Comparison of ENCODE assay signal across 10 cellular contexts in genomic region chr2:66587216-66587615, GRCh38.
DNase-seq lines count a peak whose midpoint lies in the region; TF ChIP-seq lines count a peak whose summit lies in the region.
"Had no signal": no experiment of that assay in that cellular context is flagged by ENCODE, and none has a peak within 500 bp of the region (broad histone marks: within the 10 kb centered on the region; RNA-seq: fewer than 3 reads in every experiment).

No MANE protein-coding gene starts in this region.

- H3K27ac ChIP-seq in brain microvascular endothelial cell (no peak overlapping the region), neural progenitor cell (no peak overlapping the region), transverse colon (no peak overlapping the region)

- H3K27ac Mint-ChIP-seq in neural progenitor cell, result no peak overlapping the region

- H3K4me3 ChIP-seq in brain microvascular endothelial cell (ENCODE audit: low read depth, low read length) (no peak overlapping the region), neural progenitor cell (no peak overlapping the region), transverse colon (no peak overlapping the region)

- no peak overlapping the region for H3K4me3 Mint-ChIP-seq in neural progenitor cell

- peaks cover 10% of the 10 kb centered on the region for H3F3A ChIP-seq in neural progenitor cell (ENCODE audit: low read depth)

- in situ Hi-C loops in brain microvascular endothelial cell (cut with HindIII; ENCODE audit: low pct_ligation_motif_present, low sequenced_read_pairs), result no loop called here
- in situ Hi-C loops in transverse colon (cut with MboI; ENCODE audit: low pct_ligation_motif_present in 1 of 4, low pct_unique_long_range_greater_than_20kb in 1 of 4, low sequenced_read_pairs in 3 of 4), result no loop called here

- H3K27me3 ChIP-seq in brain microvascular endothelial cell (replicated peaks), result peaks cover 20% of the 10 kb centered on the region
- H3K27me3 ChIP-seq in neural progenitor cell, result peaks cover 45% of the 10 kb centered on the region
- peaks cover 32% of the 10 kb centered on the region for H3K27me3 ChIP-seq in transverse colon

- H4K20me1 ChIP-seq in neural progenitor cell (ENCODE audit: low read depth), result peaks cover 13% of the 10 kb centered on the region

- DNase-seq in EH (ENCODE audit: low read depth), result peak; percentile 50
- peak; percentile 15 for DNase-seq in LoVo (ENCODE audit: low spot score)
- no peak for DNase-seq in brain microvascular endothelial cell
- DNase-seq in neural progenitor cell (ENCODE audit: low spot score), result peak; percentile 63
- no peak for DNase-seq in activated CD4-positive, alpha-beta T cell treated with anti-CD3 and anti-CD28 coated beads for 48 hours
- DNase-seq in GM10248 (ENCODE audit: extremely low spot score), result no peak
- no peak for DNase-seq in transverse colon
- DNase-seq in midbrain (lab: John Stamatoyannopoulos, UW), result no peak
- DNase-seq: cerebellar nuclear complex, SIG-M5 had no signal

- H2AFZ ChIP-seq in neural progenitor cell (replicated peaks), result no peak overlapping the region

- TF ChIP-seq CTCF in brain microvascular endothelial cell (IDR thresholded peaks at IDR 0.05; ENCODE audit: low read depth, low read length, missing control alignments) (peak; percentile 48), neural progenitor cell (IDR thresholded peaks at IDR 0.05) (peak; percentile 62), GM10248 (IDR thresholded peaks at IDR 0.05; ENCODE audit: control extremely low read depth, extremely low read depth, low read depth, missing control alignments) (no peak), transverse colon (IDR thresholded peaks at IDR 0.05) (peak in 1 of 5 experiments; percentile 10)

- no peaks in the 10 kb centered on the region for H3K36me3 ChIP-seq in brain microvascular endothelial cell (replicated peaks)
- H3K36me3 ChIP-seq in neural progenitor cell, result no peaks in the 10 kb centered on the region
- H3K36me3 ChIP-seq in transverse colon, result no peaks in the 10 kb centered on the region

- H3K27me3 Mint-ChIP-seq in neural progenitor cell (ENCODE audit: insufficient read depth, low read depth), result no peaks in the 10 kb centered on the region

- H3K4me2 ChIP-seq in neural progenitor cell, result no peak overlapping the region

- intact Hi-C loops in transverse colon (cut with DNase I; ENCODE audit: low total_unique reads), result no loop called here

- CTCF ChIA-PET in GM10248 (lab: Yijun Ruan, JAX), result no interaction called here

- H3K4me1 Mint-ChIP-seq in neural progenitor cell, result no peaks in the 10 kb centered on the region

- no peaks in the 10 kb centered on the region for H3K79me2 ChIP-seq in neural progenitor cell (ENCODE audit: low read depth)

- H3K9me3 Mint-ChIP-seq in neural progenitor cell, result no peaks in the 10 kb centered on the region

- H3K9ac ChIP-seq in neural progenitor cell, result no peak overlapping the region

- TF ChIP-seq EP300 in transverse colon (IDR thresholded peaks at IDR 0.05; ENCODE audit: low read depth), result no peak

- H3K4me1 ChIP-seq in neural progenitor cell (peaks cover 4% of the 10 kb centered on the region), transverse colon (no peaks in the 10 kb centered on the region)

- POLR2A ChIA-PET in GM10248 (lab: Yijun Ruan, JAX), result no interaction called here

- WGBS in transverse colon (ENCODE audit: low coverage in 1 of 2), 2 donors, result 41 to 43% methylated on average over 4 of the region's 4 CpGs

- H3K9me3 ChIP-seq in neural progenitor cell (ENCODE audit: low read depth), result no peaks in the 10 kb centered on the region
- no peaks in the 10 kb centered on the region for H3K9me3 ChIP-seq in transverse colon

- no peaks in the 10 kb centered on the region for H3K36me3 Mint-ChIP-seq in neural progenitor cell

- TF ChIP-seq POLR2A in transverse colon (IDR thresholded peaks at IDR 0.05), result no peak

Comparison
In these comparisons a context has a peak if more than half of its experiments do, and no peak if none do; other contexts are left out.
1. DNase-seq: peak in EH (single experiment), LoVo (single experiment) and neural progenitor cell (single experiment); none in brain microvascular endothelial cell (single experiment), activated CD4-positive, alpha-beta T cell treated with anti-CD3 and anti-CD28 coated beads for 48 hours (single experiment), GM10248 (single experiment), transverse colon (single experiment) and midbrain (single experiment).